Comparison of ENCODE assay signal across 19 cellular contexts in genomic region chr4:185702147-185702663, GRCh38.
DNase-seq lines count a peak whose midpoint lies in the region; ATAC-seq, FAIRE-seq and TF ChIP-seq lines count a peak whose summit lies in the region.
"Had no signal": no experiment of that assay in that cellular context is flagged by ENCODE, and none has a peak within 500 bp of the region (broad histone marks: within the 10 kb centered on the region; RNA-seq: fewer than 3 reads in every experiment).

No MANE protein-coding gene starts in this region.

- peak; percentile 34; the same call in 2 of the 3 replicates for ATAC-seq in GM12878
- ATAC-seq in left cardiac atrium, result peak; percentile 29 to 60
- ATAC-seq in GM18861 (IDR thresholded peaks at IDR 0.05; ENCODE audit: unreplicated experiment), result no peak
- no peak for ATAC-seq in foreskin keratinocyte
- no peak for ATAC-seq in GM19463 (IDR thresholded peaks at IDR 0.05; ENCODE audit: unreplicated experiment)
- ATAC-seq: HCT116 had no signal

- no TSS peak for BruUV-seq in GM12878 (replicated peaks; lab: Mats Ljungman, UMichigan)

- no peaks in the 10 kb centered on the region for H3K4me1 ChIP-seq in GM12878 (ENCODE audit: control insufficient read depth, insufficient read depth, low read length)
- peaks cover 0 to 67% (median 18%) of the 10 kb centered on the region in 4 donors for H3K4me1 ChIP-seq in tibial artery
- H3K4me1 ChIP-seq in foreskin keratinocyte, result no peaks in the 10 kb centered on the region
- H3K4me1 ChIP-seq: SJCRH30 had no signal

- no peak overlapping the region for H2AFZ ChIP-seq in GM12878 (ENCODE audit: control insufficient read depth, low read depth, low read length)

- H3K9ac ChIP-seq in GM12878 (ENCODE audit: control insufficient read depth, insufficient read depth, low read length), result no peak overlapping the region

- CTCF ChIA-PET in GM12878 (lab: Yijun Ruan, JAX), result no interaction called here

- H3K9me3 ChIP-seq in GM12878 (replicated peaks; ENCODE audit: control insufficient read depth, insufficient read depth, low read length), result peaks cover 3% of the 10 kb centered on the region; the same call in 1 of the 3 replicates
- peaks cover 0 to 6% (median 0%) of the 10 kb centered on the region in 3 donors for H3K9me3 ChIP-seq in tibial artery
- H3K9me3 ChIP-seq: SJCRH30 had no signal

- no peaks in the 10 kb centered on the region for H3K79me2 ChIP-seq in GM12878 (ENCODE audit: control insufficient read depth, insufficient read depth, low read length)

- WGBS in GM12878 (ENCODE audit: insufficient coverage, insufficient replicate concordance, low lambda C conversion rate, missing lambda C conversion rate), result 47% methylated on average over 8 of the region's 8 CpGs

- in situ Hi-C loops in GM12878 (cut with MboI), result no loop called here

- POLR2A ChIA-PET in GM12878 (lab: Charles Lee), result interaction anchor here (0.6 kb wide), 1 partner anchor 227 kb away, joined by 4 read pairs; no protein-coding TSS in a partner anchor

- no peak for TF ChIP-seq EP300 in GM12878 (IDR thresholded peaks at IDR 0.05; ENCODE audit: borderline replicate concordance in 1 of 2, control insufficient read depth in 1 of 2, low read depth in 2 of 2, low read length in 2 of 2)

- no peaks in the 10 kb centered on the region for H3K27me3 ChIP-seq in GM12878 (replicated peaks in 1 of 2; ENCODE audit: control insufficient read depth in 2 of 2, insufficient read depth in 2 of 2, low read length in 1 of 2)
- no peaks in the 10 kb centered on the region for H3K27me3 ChIP-seq in tibial artery
- no peaks in the 10 kb centered on the region for H3K27me3 ChIP-seq in foreskin keratinocyte
- H3K27me3 ChIP-seq: SJCRH30 had no signal

- RAD21 ChIA-PET in GM12878 (lab: Charles Lee; ENCODE audit: unreplicated experiment), result no interaction called here

- H4K20me1 ChIP-seq in GM12878 (ENCODE audit: control insufficient read depth, insufficient read depth), result no peaks in the 10 kb centered on the region

- no peak overlapping the region for H3K4me2 ChIP-seq in GM12878 (ENCODE audit: control insufficient read depth, insufficient read depth)

- no peak for FAIRE-seq in GM12878 (lab: Jason Lieb, UNC)

- DNase-seq in NCI-H510A treated with DMSO at 0.1 percent for 48 hours (lab: John Stamatoyannopoulos, UW) (peak; percentile 11), NCI-H510A (lab: John Stamatoyannopoulos, UW) (no peak), GM12878 (ENCODE audit: low read depth, low spot score) (no peak), left cardiac atrium (no peak), tibial artery (no peak), foreskin keratinocyte (no peak)
- DNase-seq: 8988T; CD8-positive, alpha-beta memory T cell; DMS79 treated with DMSO at 0.1 percent for 48 hours; KG1; NCI-H1417 treated with DMSO at 0.1 percent for 48 hours; NCI-H1930; NCI-H226; NCI-H526 treated with DMSO at 0.1 percent for 48 hours; OCI-M1; SJCRH30 had no signal

- TF ChIP-seq CTCF in GM12878 (IDR thresholded peaks at IDR 0.05 in 2 of 3, conservative IDR thresholded peaks at IDR 0.05 in 1 of 3; ENCODE audit: control insufficient read depth in 2 of 3, extremely low read depth in 1 of 3, insufficient read depth in 1 of 3, low read depth in 3 of 3, low read length in 3 of 3), result no peak
- no peak for TF ChIP-seq CTCF in tibial artery (IDR thresholded peaks at IDR 0.05)
- no peak for TF ChIP-seq CTCF in foreskin keratinocyte (conservative IDR thresholded peaks at IDR 0.05)

- H3K4me3 ChIP-seq in GM12878, result no peak overlapping the region
- H3K4me3 ChIP-seq in tibial artery, result no peak overlapping the region
- H3K4me3 ChIP-seq: SJCRH30 had no signal

- SMC1A ChIA-PET in GM12878 (lab: Charles Lee; ENCODE audit: uncharacterized antibody, unreplicated experiment), result no interaction called here

- intact Hi-C loops in GM12878 (cut with micrococcal nuclease; ENCODE audit: unreplicated experiment), result no loop called here
- intact Hi-C loops in left cardiac atrium (cut with DNase I), result no loop called here
- intact Hi-C loops in tibial artery (cut with DNase I; ENCODE audit: low total_unique reads), result loop anchor here (10.0 kb wide), 1 partner anchor 73 kb away; no protein-coding TSS in a partner anchor

- no peak for TF ChIP-seq RAD21 in GM12878 (IDR thresholded peaks at IDR 0.05; ENCODE audit: insufficient read depth, low read depth, low read length)

- no peak for TF ChIP-seq POLR2A in GM12878 (IDR thresholded peaks at IDR 0.05; ENCODE audit: low read depth, low read length)

- H3K36me3 ChIP-seq in GM12878 (ENCODE audit: control insufficient read depth in 2 of 2, insufficient read depth in 2 of 2, low read length in 1 of 2), result no peaks in the 10 kb centered on the region
- peaks cover 0 to 7% (median 6%) of the 10 kb centered on the region in 3 donors for H3K36me3 ChIP-seq in tibial artery
- H3K36me3 ChIP-seq: SJCRH30 had no signal

- H3K27ac ChIP-seq in GM12878 (ENCODE audit: control insufficient read depth, insufficient read depth), result no peak overlapping the region
- peak overlapping the region; percentile 86 to 88 for H3K27ac ChIP-seq in tibial artery
- H3K27ac ChIP-seq in foreskin keratinocyte, result no peak overlapping the region
- H3K27ac ChIP-seq: SJCRH30 had no signal

TF ChIP-seq in GM12878, 131 proteins besides CTCF, POLR2A, EP300 and RAD21:
- TF ChIP-seq POLR2AphosphoS5 (IDR thresholded peaks at IDR 0.05; ENCODE audit: low read length) (no peak), SP1 (IDR thresholded peaks at IDR 0.05; ENCODE audit: low read depth, low read length) (no peak), E4F1 (IDR thresholded peaks at IDR 0.05; ENCODE audit: borderline replicate concordance, partially characterized antibody) (no peak), TAF1 (IDR thresholded peaks at IDR 0.05; ENCODE audit: borderline replicate concordance, low read depth, low read length) (no peak), POU2F2 (IDR thresholded peaks at IDR 0.05; ENCODE audit: borderline replicate concordance, low read depth, low read length) (no peak), MYB (IDR thresholded peaks at IDR 0.05; ENCODE audit: borderline replicate concordance, low read depth, low read length) (no peak), TCF3 (IDR thresholded peaks at IDR 0.05; ENCODE audit: borderline replicate concordance, insufficient read depth, low read depth, low read length) (no peak), CREM (IDR thresholded peaks at IDR 0.05; ENCODE audit: low read depth) (no peak), HDAC6 (IDR thresholded peaks at IDR 0.05; ENCODE audit: unreplicated experiment) (no peak), HSF1 (IDR thresholded peaks at IDR 0.05; ENCODE audit: low read depth, low read length) (no peak), SREBF1 (IDR thresholded peaks at IDR 0.05; ENCODE audit: low read length) (no peak), ZNF24 (IDR thresholded peaks at IDR 0.05) (no peak), KDM1A (IDR thresholded peaks at IDR 0.05; ENCODE audit: borderline replicate concordance) (no peak), SUZ12 (IDR thresholded peaks at IDR 0.05; ENCODE audit: unreplicated experiment) (no peak)

Comparison
In these comparisons a context has a peak if more than half of its experiments do, and no peak if none do; other contexts are left out.
1. ATAC-seq: peak in GM12878 (single experiment) and left cardiac atrium (2 of 2); none in GM18861 (single experiment), foreskin keratinocyte (single experiment) and GM19463 (single experiment).
2. H3K27ac ChIP-seq: peak in tibial artery (2 of 2); none in GM12878 (single experiment) and foreskin keratinocyte (single experiment).